31 cellular contexts compared by ENCODE assay signal in the genomic region with DNA sequence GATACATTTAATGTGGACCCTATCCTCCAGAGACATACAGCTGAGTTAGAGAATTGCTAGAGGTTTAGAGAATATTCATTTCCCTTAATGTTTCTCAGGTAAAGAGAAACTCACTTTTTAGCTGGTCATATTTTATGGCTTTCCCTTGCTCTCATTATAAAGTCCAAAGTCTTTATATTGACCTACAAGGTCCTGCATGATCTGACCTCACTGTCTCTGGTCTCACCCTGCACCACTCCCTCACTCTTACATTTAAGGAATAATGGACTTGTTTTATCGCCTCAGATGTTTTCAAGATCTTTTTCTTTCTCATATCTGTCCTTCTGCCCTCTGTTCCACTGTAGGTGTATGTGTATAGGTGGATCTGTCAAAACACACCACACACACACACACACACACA.
"Had no signal": no experiment of that assay in that cellular context is flagged by ENCODE, and none has a peak within 500 bp of the region (broad histone marks: within the 10 kb centered on the region; RNA-seq: fewer than 3 reads in every experiment).

No MANE protein-coding gene starts in this region.

- H3K36me3 Mint-ChIP-seq: naive thymus-derived CD4-positive, alpha-beta T cell; natural killer cell; neural progenitor cell; stimulated activated naive B cell treated with anti-CD40 and anti-IgM and Interleukin-4, amounts not matched to agents 10 μg/mL and 1 μg/mL and 100 μg/mL, for 72 hours; type B pancreatic cell had no signal

- H3K9me3 Mint-ChIP-seq: natural killer cell; nephron; neural progenitor cell; stimulated activated naive CD8-positive, alpha-beta T cell treated with anti-CD3 and anti-CD28 coated beads, Interleukin-15, Interleukin-2, amounts not matched to agents 100 ng/mL and 50 ng/mL, for 24 hours; type B pancreatic cell had no signal

- H3K4me1 ChIP-seq: neural progenitor cell, parathyroid adenoma, psoas muscle, right lobe of liver, sigmoid colon, spleen, suprapubic skin, testis, tibial artery, upper lobe of right lung, uterus had no signal

- H3K36me3 ChIP-seq: neural progenitor cell, ovary, right lobe of liver, sigmoid colon, spleen, suprapubic skin, tibial artery, transverse colon, upper lobe of right lung, uterus had no signal

- H3K9me3 ChIP-seq: ovary, psoas muscle, right lobe of liver, sigmoid colon, spleen, suprapubic skin, testis, tibial artery, transverse colon, upper lobe of right lung, uterus had no signal

- ATAC-seq: naive thymus-derived CD4-positive, alpha-beta T cell; natural killer cell; psoas muscle; right cardiac atrium; right lobe of liver; stimulated activated naive B cell treated with anti-CD40 and anti-IgM and Interleukin-4, amounts not matched to agents 10 μg/mL and 1 μg/mL and 100 μg/mL, for 72 hours; upper lobe of right lung had no signal

- H3K27me3 Mint-ChIP-seq: stimulated activated naive B cell treated with anti-CD40 and anti-IgM and Interleukin-4, amounts not matched to agents 10 μg/mL and 1 μg/mL and 100 μg/mL, for 72 hours had no signal

- H3K9ac ChIP-seq: neural progenitor cell, parathyroid adenoma had no signal

- H3K27me3 ChIP-seq: neural progenitor cell, ovary, right lobe of liver, sigmoid colon, spleen, suprapubic skin, testis, tibial artery, transverse colon, upper lobe of right lung, uterus had no signal

- H3K4me3 Mint-ChIP-seq: naive thymus-derived CD4-positive, alpha-beta T cell; natural killer cell; nephron; neural progenitor cell; stimulated activated naive B cell treated with anti-CD40 and anti-IgM and Interleukin-4, amounts not matched to agents 10 μg/mL and 1 μg/mL and 100 μg/mL, for 72 hours; stimulated activated naive CD8-positive, alpha-beta T cell treated with anti-CD3 and anti-CD28 coated beads, Interleukin-15, Interleukin-2, amounts not matched to agents 100 ng/mL and 50 ng/mL, for 24 hours; type B pancreatic cell had no signal

- H3K27ac ChIP-seq: neural progenitor cell, ovary, parathyroid adenoma, psoas muscle, right lobe of liver, sigmoid colon, spleen, suprapubic skin, testis, tibial artery, upper lobe of right lung, uterus had no signal

- DNase-seq: naive thymus-derived CD4-positive, alpha-beta T cell; natural killer cell; occipital lobe; ovary; posterior cingulate gyrus; psoas muscle; right cardiac atrium; right lobe of liver; sigmoid colon; spleen; stimulated activated CD4-positive, alpha-beta T cell treated with anti-CD3 and anti-CD28 coated beads, Interleukin-12 subunit alpha, Interleukin-12 subunit beta, amount 100 ng/mL, for 4 hours; stimulated activated CD4-positive, alpha-beta T cell treated with anti-CD3 and anti-CD28 coated beads, Interleukin-1b, Interleukin-23, amount 100 ng/mL, for 48 hours; stimulated activated CD4-positive, alpha-beta T cell treated with anti-CD3 and anti-CD28 coated beads, Interleukin-4, amount 100 ng/mL, for 1 hour; stimulated activated CD4-positive, alpha-beta T cell treated with anti-CD3 and anti-CD28 coated beads, Interleukin-4, amount 100 ng/mL, for 4 hours; stimulated activated CD8-positive, alpha-beta memory T cell treated with anti-CD3 and anti-CD28 coated beads, Interleukin-4, amount 100 ng/mL, for 48 hours; stimulated activated naive B cell treated with anti-CD40 and anti-IgM and Interleukin-4, amounts not matched to agents 10 μg/mL and 1 μg/mL and 100 μg/mL, for 72 hours; stimulated activated naive CD4-positive, alpha-beta T cell treated with Interleukin-2 at 50 U/mL for 16 hours; substantia nigra; testis; tibial artery; transverse colon; upper lobe of right lung; uterus had no signal

- H3K4me3 ChIP-seq: neural progenitor cell, ovary, psoas muscle, right lobe of liver, sigmoid colon, smooth muscle cell, spleen, suprapubic skin, testis, tibial artery, transverse colon, upper lobe of right lung, uterus had no signal

- H3K4me1 Mint-ChIP-seq: naive thymus-derived CD4-positive, alpha-beta T cell; natural killer cell; nephron; neural progenitor cell; stimulated activated naive B cell treated with anti-CD40 and anti-IgM and Interleukin-4, amounts not matched to agents 10 μg/mL and 1 μg/mL and 100 μg/mL, for 72 hours had no signal

- H3K27ac Mint-ChIP-seq: naive thymus-derived CD4-positive, alpha-beta T cell; natural killer cell; nephron; neural progenitor cell; progenitor cell of endocrine pancreas; stimulated activated naive B cell treated with anti-CD40 and anti-IgM and Interleukin-4, amounts not matched to agents 10 μg/mL and 1 μg/mL and 100 μg/mL, for 72 hours; stimulated activated naive CD8-positive, alpha-beta T cell treated with anti-CD3 and anti-CD28 coated beads, Interleukin-15, Interleukin-2, amounts not matched to agents 100 ng/mL and 50 ng/mL, for 24 hours; type B pancreatic cell had no signal
